In genomic region chr11:65506316-65506769, GRCh38 we compare ENCODE assay signal across 8 cellular contexts. TPM values are rescaled to one million over a fixed set of nuclear protein-coding genes. Genes with fewer than 3 reads are reported as not detected.
DNase-seq lines count a peak whose midpoint lies in the region; ATAC-seq, FAIRE-seq and TF ChIP-seq lines count a peak whose summit lies in the region.

No MANE protein-coding gene starts in this region.

- no peaks in the 10 kb centered on the region for H3K9me3 ChIP-seq in K562 (replicated peaks; ENCODE audit: control insufficient read depth, insufficient read depth, low read depth, low read length)

- H3K4me2 ChIP-seq in K562 (ENCODE audit: insufficient read depth, low read length): peak overlapping the region; percentile 94

- H3K4me1 ChIP-seq in K562 (replicated peaks in 1 of 2; ENCODE audit: control insufficient read depth in 2 of 2, insufficient read depth in 2 of 2, low read length in 2 of 2): peaks cover 8% of the 10 kb centered on the region in 2 experiments; a peak in 4 of 5 replicates

- peak overlapping the region; percentile 100 for H3K27ac ChIP-seq in HL-60 (replicated peaks)
- H3K27ac ChIP-seq in K562 (ENCODE audit: extremely low read depth, low read depth, low read length): peak overlapping the region; percentile 99

- TF ChIP-seq POLR2A in K562 (conservative IDR thresholded peaks at IDR 0.05): no peak

- H3K36me3 Mint-ChIP-seq in naive thymus-derived CD8-positive, alpha-beta T cell: peaks cover 0 to 32% (median 25%) of the 10 kb centered on the region in 3 donors
- peaks cover 37% of the 10 kb centered on the region for H3K36me3 Mint-ChIP-seq in type B pancreatic cell

- 10% methylated on average over 4 of the region's 4 CpGs for WGBS in K562 (ENCODE audit: insufficient coverage, low coverage, missing lambda C conversion rate)

- TF ChIP-seq CTCF in HL-60 (IDR thresholded peaks at IDR 0.05; ENCODE audit: insufficient read depth, low read length) (no peak), K562 (IDR thresholded peaks at IDR 0.05 in 2 of 3, conservative IDR thresholded peaks at IDR 0.05 in 1 of 3; ENCODE audit: insufficient read depth in 2 of 3, low read depth in 1 of 3, low read length in 3 of 3) (no peak), type B pancreatic cell (conservative IDR thresholded peaks at IDR 0.05) (no peak)

- BruUV-seq in K562 (replicated peaks; lab: Mats Ljungman, UMichigan): no TSS peak

- ATAC-seq in K562: no peak
- peak; percentile 2 for ATAC-seq in naive thymus-derived CD8-positive, alpha-beta T cell

- intact Hi-C loops in K562 (cut with micrococcal nuclease): no loop called here

- H3K27me3 ChIP-seq in HL-60 (ENCODE audit: insufficient read depth, poor library complexity, severe bottlenecking) (no peaks in the 10 kb centered on the region), K562 (ENCODE audit: control insufficient read depth in 2 of 2, insufficient read depth in 2 of 2, low read length in 2 of 2) (no peaks in the 10 kb centered on the region)

- H4K20me1 ChIP-seq in K562 (replicated peaks; ENCODE audit: control insufficient read depth, insufficient read depth, low read length): peaks cover 46% of the 10 kb centered on the region

- no peaks in the 10 kb centered on the region for H3K9me3 Mint-ChIP-seq in naive thymus-derived CD8-positive, alpha-beta T cell
- no peaks in the 10 kb centered on the region for H3K9me3 Mint-ChIP-seq in type B pancreatic cell

- in situ Hi-C loops in K562 (cut with MboI): loop anchor here (5.0 kb wide), 1 partner anchor 34 kb away; no protein-coding TSS in a partner anchor

- no peaks in the 10 kb centered on the region for H3K27me3 Mint-ChIP-seq in naive thymus-derived CD8-positive, alpha-beta T cell
- peaks cover 49% of the 10 kb centered on the region for H3K27me3 Mint-ChIP-seq in type B pancreatic cell

- H3K4me3 ChIP-seq in HL-60 (replicated peaks; ENCODE audit: insufficient read depth, low read length): no peak overlapping the region
- H3K4me3 ChIP-seq in K562: peak overlapping the region; percentile 84

- H3K4me1 Mint-ChIP-seq in naive thymus-derived CD8-positive, alpha-beta T cell: peaks cover 40 to 66% (median 58%) of the 10 kb centered on the region in 4 donors
- H3K4me1 Mint-ChIP-seq in type B pancreatic cell (ENCODE audit: unreplicated experiment): peaks cover 43% of the 10 kb centered on the region

- H3K4me3 Mint-ChIP-seq in naive thymus-derived CD8-positive, alpha-beta T cell: no peak overlapping the region
- H3K4me3 Mint-ChIP-seq in type B pancreatic cell: no peak overlapping the region

- H3K36me3 ChIP-seq in K562 (ENCODE audit: control insufficient read depth, insufficient read depth, low read length): peaks cover 52% of the 10 kb centered on the region

- H2AFZ ChIP-seq in K562 (ENCODE audit: low read depth, low read length): no peak overlapping the region

- FAIRE-seq in K562 (lab: Jason Lieb, UNC): no peak

- TF ChIP-seq EP300 in K562 (IDR thresholded peaks at IDR 0.05; ENCODE audit: low read length): no peak

- peaks cover 5% of the 10 kb centered on the region for H3K9me1 ChIP-seq in K562 (ENCODE audit: control insufficient read depth, insufficient read depth, low read length)

- H3K9ac ChIP-seq in K562 (ENCODE audit: insufficient read depth in 1 of 2, low read depth in 2 of 2, low read length in 2 of 2): peak overlapping the region in 1 of 2 experiments; percentile 100; a peak in 2 of 4 replicates

- no peak for TF ChIP-seq RAD21 in K562 (CRISPR knock-in tag; conservative IDR thresholded peaks at IDR 0.05 in 1 of 2, IDR thresholded peaks at IDR 0.05 in 1 of 2)

- H3K27ac Mint-ChIP-seq in naive thymus-derived CD8-positive, alpha-beta T cell: peak overlapping the region in 9 of 10 donors; percentile 67 to 95 (median 89)
- no peak overlapping the region for H3K27ac Mint-ChIP-seq in type B pancreatic cell

- DNase-seq in CD1c-positive myeloid dendritic cell (ENCODE audit: extremely low spot score) (peak; percentile 67), HL-60 (ENCODE audit: low read depth in 1 of 2, low spot score in 1 of 2) (peak in 1 of 2 experiments; percentile 44), K562 (ENCODE audit: extremely low read depth in 1 of 4, low spot score in 3 of 4) (no peak), Ammon's horn (ENCODE audit: low spot score) (no peak), type B pancreatic cell (ENCODE audit: extremely low spot score, unreplicated experiment) (no peak)
- DNase-seq in naive thymus-derived CD8-positive, alpha-beta T cell: peak in 3 of 10 donors; percentile 42 to 55 (median 47)
- DNase-seq in activated effector memory CD4-positive, alpha-beta T cell treated with Interleukin-2 at 50 U/mL for 16 hours: no peak
- DNase-seq in effector CD4-positive, alpha-beta T cell: no peak

- CTCF ChIA-PET in K562 (lab: Yijun Ruan, JAX; ENCODE audit: low intra/inter-chr PET ratio): interaction anchor here (0.7 kb wide), 1 partner anchor 88 kb away, joined by 3 read pairs; no protein-coding TSS in a partner anchor

- H3K79me2 ChIP-seq in K562 (ENCODE audit: control insufficient read depth, insufficient read depth, low read length): peaks cover 72% of the 10 kb centered on the region

- POLR2A ChIA-PET in K562 (lab: Yijun Ruan, JAX): interaction anchor here (0.6 to 27.6 kb wide), 50 partner anchors 7 to 1904 kb away, joined by 3 to 2118 read pairs (median 4); partner anchors contain the start of genes DPF2, FAM89B, FRMD8 and MALAT1
- POLR2A ChIA-PET in naive thymus-derived CD8-positive, alpha-beta T cell (lab: Charles Lee): interaction anchor here (0.6 to 24.9 kb wide), 22 partner anchors 9 to 394 kb away, joined by 3 to 2047 read pairs (median 4); partner anchors contain the start of genes DPF2, FAM89B, FRMD8 and MALAT1

RNA-seq across cellular contexts. Expression of gene MALAT1, which starts 7.5 kb away (rescaled TPM):
- 25,088 and 54,166 TPM in 2 replicates for total RNA-seq in K562 (2011; cell fraction: chromatin; rRNA removed; ENCODE audit: low replicate concordance)
- 9,055 and 12,105 TPM in 2 replicates for total RNA-seq in K562 (2011; cell fraction: nucleolus; rRNA removed)
- 29,585 and 58,308 TPM in 2 replicates for total RNA-seq in K562 (2011; cell fraction: nucleoplasm; rRNA removed)
- 1,943 and 2,212 TPM in 2 replicates for total RNA-seq in K562 (2014; rRNA removed)
- 2,548 and 2,859 TPM in 2 replicates for total RNA-seq in K562 (2014; rRNA removed; fragmentation: Illumina TruSeq; extraction: Trizol)
- total RNA-seq in K562 (2015; rRNA removed; fragmentation: Illumina TruSeq; extraction: Trizol): 2,437 and 2,551 TPM in 2 replicates
- total RNA-seq in K562 (2021): 4,052 and 5,928 TPM in 2 replicates
- polyA plus RNA-seq in K562 (2011; rRNA removed): 980 and 1,205 TPM in 2 replicates
- 93.6 and 371 TPM in 2 replicates for polyA plus RNA-seq in K562 (2011; cell fraction: cytosol; rRNA removed)
- 5,475 and 8,513 TPM in 2 replicates for polyA plus RNA-seq in K562 (2011; cell fraction: nucleus; rRNA removed)
- polyA plus RNA-seq in K562 (2012): 1,113 and 1,346 TPM in 2 replicates
- 363 and 398 TPM in 2 replicates for polyA plus RNA-seq in K562 (2014; fragmentation: Illumina TruSeq; extraction: Trizol)
- 1,000 to 10,000 TPM; 1,606 to 8,715 TPM for polyA plus RNA-seq in K562 (2014; fragmentation: Nextera tagmentation; extraction: Ambion mirVana)
- 1,666 and 2,351 TPM in 2 replicates for polyA plus RNA-seq in K562 (2014; rRNA removed)
- 5,106 and 10,064 TPM in 2 replicates for polyA minus RNA-seq in K562 (2011; rRNA and poly(A)+ RNA removed)
- polyA minus RNA-seq in K562 (2011; cell fraction: cytosol; rRNA and poly(A)+ RNA removed): 2,869 and 5,041 TPM in 2 replicates
- 20,177 and 33,147 TPM in 2 replicates for polyA minus RNA-seq in K562 (2011; cell fraction: nucleus; rRNA and poly(A)+ RNA removed)
- over 10,000 TPM; 29,995 to 30,085 TPM for total RNA-seq in naive thymus-derived CD8-positive, alpha-beta T cell
- polyA plus RNA-seq in naive thymus-derived CD8-positive, alpha-beta T cell: 1,000 to 10,000 TPM; 1,355 to 3,419 (median 2,188) TPM
- total RNA-seq in type B pancreatic cell (ENCODE audit: low replicate concordance): 4,133 and 6,276 TPM in 2 replicates

RNA-seq across cellular contexts. Expression of gene SCYL1, which starts 18.5 kb away (rescaled TPM):
- 59.7 and 207 TPM in 2 replicates for total RNA-seq in K562 (2011; cell fraction: chromatin; rRNA removed; ENCODE audit: low replicate concordance)
- 125 and 130 TPM in 2 replicates for total RNA-seq in K562 (2011; cell fraction: nucleolus; rRNA removed)
- total RNA-seq in K562 (2011; cell fraction: nucleoplasm; rRNA removed): 91.0 and 98.2 TPM in 2 replicates
- total RNA-seq in K562 (2014; rRNA removed) (145 and 156 TPM in 2 replicates), K562 (2014; rRNA removed; fragmentation: Illumina TruSeq; extraction: Trizol) (14.2 and 20.2 TPM in 2 replicates), K562 (2015; rRNA removed; fragmentation: Illumina TruSeq; extraction: Trizol) (57.6 and 59.0 TPM in 2 replicates), K562 (2021) (113 and 115 TPM in 2 replicates), type B pancreatic cell (ENCODE audit: low replicate concordance) (79.4 and 80.4 TPM in 2 replicates)
- polyA plus RNA-seq in K562 (2011; rRNA removed) (55.0 and 79.2 TPM in 2 replicates), K562 (2014; fragmentation: Illumina TruSeq; extraction: Trizol) (76.1 and 81.3 TPM in 2 replicates), K562 (2014; fragmentation: Nextera tagmentation; extraction: Ambion mirVana) (1 to 10 TPM; 1.9 to 4.7 TPM), K562 (2014; rRNA removed) (96.0 and 104 TPM in 2 replicates)
- 121 and 188 TPM in 2 replicates for polyA plus RNA-seq in K562 (2011; cell fraction: cytosol; rRNA removed)
- polyA plus RNA-seq in K562 (2011; cell fraction: nucleus; rRNA removed): 124 and 172 TPM in 2 replicates
- polyA plus RNA-seq in K562 (2012): 54.7 and 95.3 TPM in 2 replicates
- polyA minus RNA-seq in K562 (2011; rRNA and poly(A)+ RNA removed): 27.0 and 42.0 TPM in 2 replicates
- 62.5 and 74.3 TPM in 2 replicates for polyA minus RNA-seq in K562 (2011; cell fraction: cytosol; rRNA and poly(A)+ RNA removed)
- 31.2 and 38.2 TPM in 2 replicates for polyA minus RNA-seq in K562 (2011; cell fraction: nucleus; rRNA and poly(A)+ RNA removed)
- total RNA-seq in naive thymus-derived CD8-positive, alpha-beta T cell: 10 to 100 TPM; 69.0 to 70.6 TPM
- polyA plus RNA-seq in naive thymus-derived CD8-positive, alpha-beta T cell: 10 to 100 TPM; 23.2 to 41.5 (median 33.5) TPM

RNA-seq across cellular contexts. Expression of gene LTBP3, which starts 51.8 kb away (rescaled TPM):
- total RNA-seq in K562 (2011; cell fraction: chromatin; rRNA removed; ENCODE audit: low replicate concordance): 78.9 and 182 TPM in 2 replicates
- total RNA-seq in K562 (2011; cell fraction: nucleolus; rRNA removed): 71.7 and 81.2 TPM in 2 replicates
- total RNA-seq in K562 (2011; cell fraction: nucleoplasm; rRNA removed): 77.2 and 120 TPM in 2 replicates
- total RNA-seq in K562 (2014; rRNA removed) (15.0 and 19.3 TPM in 2 replicates), K562 (2014; rRNA removed; fragmentation: Illumina TruSeq; extraction: Trizol) (1.3 and 1.7 TPM in 2 replicates), K562 (2015; rRNA removed; fragmentation: Illumina TruSeq; extraction: Trizol) (3.8 and 4.4 TPM in 2 replicates), K562 (2021) (17.1 and 18.8 TPM in 2 replicates), type B pancreatic cell (ENCODE audit: low replicate concordance) (71.8 and 74.1 TPM in 2 replicates)
- polyA plus RNA-seq in K562 (2011; rRNA removed) (7.4 and 17.0 TPM in 2 replicates), K562 (2014; fragmentation: Illumina TruSeq; extraction: Trizol) (4.8 and 6.9 TPM in 2 replicates), K562 (2014; fragmentation: Nextera tagmentation; extraction: Ambion mirVana) (under 1 TPM; 0.06 to 0.14 TPM), K562 (2014; rRNA removed) (14.6 and 20.5 TPM in 2 replicates)
- 13.4 and 20.3 TPM in 2 replicates for polyA plus RNA-seq in K562 (2011; cell fraction: cytosol; rRNA removed)
- polyA plus RNA-seq in K562 (2011; cell fraction: nucleus; rRNA removed): 102 and 163 TPM in 2 replicates
- polyA plus RNA-seq in K562 (2012): 19.2 and 25.7 TPM in 2 replicates
- 6.4 and 7.8 TPM in 2 replicates for polyA minus RNA-seq in K562 (2011; rRNA and poly(A)+ RNA removed)
- 7.6 and 12.6 TPM in 2 replicates for polyA minus RNA-seq in K562 (2011; cell fraction: cytosol; rRNA and poly(A)+ RNA removed)
- 18.2 and 23.1 TPM in 2 replicates for polyA minus RNA-seq in K562 (2011; cell fraction: nucleus; rRNA and poly(A)+ RNA removed)
- 100 to 1,000 TPM; 258 to 261 TPM for total RNA-seq in naive thymus-derived CD8-positive, alpha-beta T cell
- polyA plus RNA-seq in naive thymus-derived CD8-positive, alpha-beta T cell: 10 to 100 TPM in 2 of 3 donors, 1 to 10 TPM in 1; 7.3 to 35.0 (median 18.9) TPM
